29 cellular contexts compared by ENCODE assay signal in the genomic region with DNA sequence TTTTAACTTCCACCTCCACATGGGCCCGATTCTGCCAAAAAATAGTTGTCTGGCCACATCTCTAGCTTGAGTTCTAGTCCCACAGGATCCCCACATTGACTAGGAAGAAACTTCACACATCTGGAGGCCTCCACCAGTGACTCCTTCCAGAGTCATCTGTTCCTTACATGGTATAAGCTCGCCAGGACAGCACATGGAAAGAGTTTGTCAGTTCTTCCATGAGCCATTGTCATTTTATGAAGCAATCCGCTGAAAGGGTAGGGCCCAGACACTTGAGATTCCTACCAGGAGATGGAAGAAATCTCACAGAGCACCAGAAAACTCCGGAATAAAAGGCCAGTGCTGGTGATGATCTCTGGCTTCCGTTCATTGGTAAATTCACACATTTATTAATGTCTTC.
DNase-seq lines count a peak whose midpoint lies in the region; ATAC-seq and TF ChIP-seq lines count a peak whose summit lies in the region.
"Had no signal": no experiment of that assay in that cellular context is flagged by ENCODE, and none has a peak within 500 bp of the region (broad histone marks: within the 10 kb centered on the region; RNA-seq: fewer than 3 reads in every experiment).

No MANE protein-coding gene starts in this region.

- WGBS in heart left ventricle, 4 donors, result 81 to 89% (median 84%) methylated on average over 5 of the region's 5 CpGs

- H3K27me3 ChIP-seq in heart left ventricle (no peaks in the 10 kb centered on the region), subcutaneous abdominal adipose tissue (ENCODE audit: control insufficient read depth in 5 of 5, insufficient read depth in 4 of 5, low read length in 5 of 5) (no peaks in the 10 kb centered on the region)
- H3K27me3 ChIP-seq: adrenal gland, BE2C, body of pancreas, dorsolateral prefrontal cortex, testis had no signal

- no peaks in the 10 kb centered on the region for H3K27me3 Mint-ChIP-seq in activated naive CD8-positive, alpha-beta T cell treated with anti-CD3 and anti-CD28 coated beads, Interleukin-2, amount 50 U/mL, for 24 hours
- H3K27me3 Mint-ChIP-seq in activated naive CD8-positive, alpha-beta T cell treated with anti-CD3 and anti-CD28 coated beads for 36 hours, result no peaks in the 10 kb centered on the region
- H3K27me3 Mint-ChIP-seq in stimulated activated naive B cell treated with anti-CD40 and anti-IgM and Interleukin-4, amounts not matched to agents 10 μg/mL and 1 μg/mL and 100 μg/mL, for 72 hours, result peaks cover 0 to 8% of the 10 kb centered on the region in 2 donors
- H3K27me3 Mint-ChIP-seq: T-helper 17 cell had no signal

- DNase-seq in activated naive CD8-positive, alpha-beta T cell treated with anti-CD3 and anti-CD28 coated beads, Interleukin-2, amount 50 U/mL, for 24 hours, result no peak
- no peak for DNase-seq in activated naive CD8-positive, alpha-beta T cell treated with anti-CD3 and anti-CD28 coated beads for 36 hours
- DNase-seq in RKO (ENCODE audit: low spot score) (peak; percentile 4), heart left ventricle (peak in 1 of 5 donors; percentile 53), midbrain (lab: John Stamatoyannopoulos, UW) (no peak), DMS153 treated with DMSO at 0.1 percent for 48 hours (lab: John Stamatoyannopoulos, UW; ENCODE audit: unreplicated experiment) (no peak)
- DNase-seq in stimulated activated naive B cell treated with anti-CD40 and anti-IgM and Interleukin-4, amounts not matched to agents 10 μg/mL and 1 μg/mL and 100 μg/mL, for 72 hours, result no peak
- DNase-seq: 8988T; activated effector memory CD4-positive, alpha-beta T cell treated with anti-CD3 and anti-CD28 coated beads, Interleukin-2, amount 50 U/mL, for 16 hours; activated T-cell treated with anti-CD3 and anti-CD28 coated beads for 4 hours; adrenal gland; BE2C; body of pancreas; DMS79; dorsolateral prefrontal cortex; head of caudate nucleus; Kasumi-1; kidney glomerular epithelial cell; MV-4-11; NCI-H1436 treated with DMSO at 0.1 percent for 48 hours; NCI-H446 treated with DMSO at 0.1 percent for 48 hours; right cardiac atrium; stimulated activated CD4-positive, alpha-beta T cell treated with anti-CD3 and anti-CD28 coated beads, Interleukin-12 subunit alpha, Interleukin-12 subunit beta, amount 100 ng/mL, for 4 hours; stimulated activated CD4-positive, alpha-beta T cell treated with anti-CD3 and anti-CD28 coated beads, Interleukin-4, amount 100 ng/mL, for 1 hour; T-helper 17 cell; testis had no signal

- no peak overlapping the region for H3K4me3 Mint-ChIP-seq in activated naive CD8-positive, alpha-beta T cell treated with anti-CD3 and anti-CD28 coated beads, Interleukin-2, amount 50 U/mL, for 24 hours
- H3K4me3 Mint-ChIP-seq in activated naive CD8-positive, alpha-beta T cell treated with anti-CD3 and anti-CD28 coated beads for 36 hours, result no peak overlapping the region
- H3K4me3 Mint-ChIP-seq in stimulated activated naive B cell treated with anti-CD40 and anti-IgM and Interleukin-4, amounts not matched to agents 10 μg/mL and 1 μg/mL and 100 μg/mL, for 72 hours, result no peak overlapping the region
- H3K4me3 Mint-ChIP-seq: T-helper 17 cell had no signal

- intact Hi-C loops in heart left ventricle (cut with DNase I), result no loop called here

- TF ChIP-seq CTCF in heart left ventricle (IDR thresholded peaks at IDR 0.05), result peak in 1 of 12 donors; percentile 5

- H3K36me3 Mint-ChIP-seq in activated naive CD8-positive, alpha-beta T cell treated with anti-CD3 and anti-CD28 coated beads, Interleukin-2, amount 50 U/mL, for 24 hours (ENCODE audit: low read depth), result no peaks in the 10 kb centered on the region
- no peaks in the 10 kb centered on the region for H3K36me3 Mint-ChIP-seq in activated naive CD8-positive, alpha-beta T cell treated with anti-CD3 and anti-CD28 coated beads for 36 hours
- H3K36me3 Mint-ChIP-seq in stimulated activated naive B cell treated with anti-CD40 and anti-IgM and Interleukin-4, amounts not matched to agents 10 μg/mL and 1 μg/mL and 100 μg/mL, for 72 hours, result no peaks in the 10 kb centered on the region

- no peaks in the 10 kb centered on the region for H3K9me3 ChIP-seq in heart left ventricle
- no peaks in the 10 kb centered on the region for H3K9me3 ChIP-seq in subcutaneous abdominal adipose tissue (ENCODE audit: control insufficient read depth in 5 of 5, low read length in 5 of 5)
- H3K9me3 ChIP-seq: adrenal gland, BE2C, body of pancreas, testis had no signal

- H3K27ac ChIP-seq in heart left ventricle, result peak overlapping the region in 2 of 12 donors; percentile 18 to 29
- H3K27ac ChIP-seq in subcutaneous abdominal adipose tissue (ENCODE audit: low read depth, low read length), result peak overlapping the region; percentile 13
- H3K27ac ChIP-seq: adrenal gland, body of pancreas, dorsolateral prefrontal cortex, parathyroid adenoma, testis had no signal

- ATAC-seq in activated naive CD8-positive, alpha-beta T cell treated with anti-CD3 and anti-CD28 coated beads, Interleukin-2, amount 50 U/mL, for 24 hours, result peak; percentile 46
- ATAC-seq in heart left ventricle, result peak; percentile 56 to 90 (median 76)
- no peak for ATAC-seq in stimulated activated naive B cell treated with anti-CD40 and anti-IgM and Interleukin-4, amounts not matched to agents 10 μg/mL and 1 μg/mL and 100 μg/mL, for 72 hours (replicated peaks)
- ATAC-seq: body of pancreas, GM12878, T-helper 17 cell had no signal

- no peak overlapping the region for H3K27ac Mint-ChIP-seq in activated naive CD8-positive, alpha-beta T cell treated with anti-CD3 and anti-CD28 coated beads, Interleukin-2, amount 50 U/mL, for 24 hours
- no peak overlapping the region for H3K27ac Mint-ChIP-seq in activated naive CD8-positive, alpha-beta T cell treated with anti-CD3 and anti-CD28 coated beads for 36 hours
- H3K27ac Mint-ChIP-seq in stimulated activated naive B cell treated with anti-CD40 and anti-IgM and Interleukin-4, amounts not matched to agents 10 μg/mL and 1 μg/mL and 100 μg/mL, for 72 hours, result no peak overlapping the region
- H3K27ac Mint-ChIP-seq: T-helper 17 cell had no signal

- H3K36me3 ChIP-seq in heart left ventricle (no peaks in the 10 kb centered on the region), subcutaneous abdominal adipose tissue (ENCODE audit: control insufficient read depth in 5 of 5, insufficient read depth in 5 of 5, low read length in 5 of 5) (no peaks in the 10 kb centered on the region)
- H3K36me3 ChIP-seq: adrenal gland, BE2C had no signal

- peaks cover 0 to 5% (median 0%) of the 10 kb centered on the region in 12 donors for H3K4me1 ChIP-seq in heart left ventricle
- H3K4me1 ChIP-seq in subcutaneous abdominal adipose tissue (ENCODE audit: control insufficient read depth in 5 of 5, insufficient read depth in 5 of 5, low read length in 5 of 5), result no peaks in the 10 kb centered on the region
- H3K4me1 ChIP-seq: adrenal gland, body of pancreas, parathyroid adenoma, testis had no signal

- no peaks in the 10 kb centered on the region for H3K9me3 Mint-ChIP-seq in activated naive CD8-positive, alpha-beta T cell treated with anti-CD3 and anti-CD28 coated beads, Interleukin-2, amount 50 U/mL, for 24 hours
- H3K9me3 Mint-ChIP-seq in activated naive CD8-positive, alpha-beta T cell treated with anti-CD3 and anti-CD28 coated beads for 36 hours, result no peaks in the 10 kb centered on the region
- H3K9me3 Mint-ChIP-seq in stimulated activated naive B cell treated with anti-CD40 and anti-IgM and Interleukin-4, amounts not matched to agents 10 μg/mL and 1 μg/mL and 100 μg/mL, for 72 hours, result peaks cover 0 to 1% of the 10 kb centered on the region in 2 donors

- no peak overlapping the region for H3K9ac ChIP-seq in subcutaneous abdominal adipose tissue (ENCODE audit: low read length in 5 of 5)
- H3K9ac ChIP-seq: parathyroid adenoma had no signal

- TF ChIP-seq POLR2A in heart left ventricle (IDR thresholded peaks at IDR 0.05), result no peak

- peaks cover 7% of the 10 kb centered on the region for H3K4me1 Mint-ChIP-seq in activated naive CD8-positive, alpha-beta T cell treated with anti-CD3 and anti-CD28 coated beads, Interleukin-2, amount 50 U/mL, for 24 hours
- H3K4me1 Mint-ChIP-seq in activated naive CD8-positive, alpha-beta T cell treated with anti-CD3 and anti-CD28 coated beads for 36 hours, result no peaks in the 10 kb centered on the region
- no peaks in the 10 kb centered on the region for H3K4me1 Mint-ChIP-seq in stimulated activated naive B cell treated with anti-CD40 and anti-IgM and Interleukin-4, amounts not matched to agents 10 μg/mL and 1 μg/mL and 100 μg/mL, for 72 hours

- H3K4me3 ChIP-seq in heart left ventricle, result no peak overlapping the region
- no peak overlapping the region for H3K4me3 ChIP-seq in subcutaneous abdominal adipose tissue (ENCODE audit: low read depth in 1 of 5, low read length in 5 of 5)
- H3K4me3 ChIP-seq: adrenal gland, body of pancreas, dorsolateral prefrontal cortex, GM12878, testis had no signal

Comparison
In these comparisons a context has a peak if more than half of its experiments do, and no peak if none do; other contexts are left out.
1. ATAC-seq: peak in activated naive CD8-positive, alpha-beta T cell treated with anti-CD3 and anti-CD28 coated beads, Interleukin-2, amount 50 U/mL, for 24 hours (single experiment) and heart left ventricle (4 of 4); none in stimulated activated naive B cell treated with anti-CD40 and anti-IgM and Interleukin-4, amounts not matched to agents 10 μg/mL and 1 μg/mL and 100 μg/mL, for 72 hours (0 of 2).